In genomic region chr2:236205867-236206645, GRCh38 we compare ENCODE assay signal across 23 cellular contexts. TPM values are rescaled to one million over a fixed set of nuclear protein-coding genes. Genes with fewer than 3 reads are reported as not detected.
A peak's percentile ranks its signal among the peaks of the same experiment; 100 is the strongest.
DNase-seq lines count a peak whose midpoint lies in the region; FAIRE-seq and TF ChIP-seq lines count a peak whose summit lies in the region.
"Had no signal": no experiment of that assay in that cellular context is flagged by ENCODE, and none has a peak within 500 bp of the region (broad histone marks: within the 10 kb centered on the region; RNA-seq: fewer than 3 reads in every experiment).

No MANE protein-coding gene starts in this region.

- no peak overlapping the region for H3K4me2 ChIP-seq in H1 (ENCODE audit: insufficient read depth in 1 of 2, low read depth in 2 of 2, low read length in 2 of 2)

- no peak overlapping the region for H3K4ac ChIP-seq in H1 (replicated peaks; ENCODE audit: insufficient read length, low read depth, low read length)

- H4K8ac ChIP-seq in H1 (ENCODE audit: extremely low read depth, insufficient read depth, low read length): no peak overlapping the region

- no peak overlapping the region for H2BK5ac ChIP-seq in H1 (ENCODE audit: low read depth, low read length)

- H3K79me1 ChIP-seq in H1 (ENCODE audit: low read depth, low read length): no peaks in the 10 kb centered on the region

- H2BK12ac ChIP-seq in H1 (ENCODE audit: low read depth, low read length): no peak overlapping the region

- no peak for TF ChIP-seq CTCF in AG10803 (conservative IDR thresholded peaks at IDR 0.05; ENCODE audit: low read length)
- TF ChIP-seq CTCF in H1 (IDR thresholded peaks at IDR 0.05; ENCODE audit: control extremely low read depth in 1 of 3, insufficient read depth in 1 of 3, low read depth in 1 of 3, low read length in 3 of 3): no peak

- FAIRE-seq in H1 (lab: Jason Lieb, UNC): peak; percentile 19
- FAIRE-seq: GM19239 had no signal

- H2AFZ ChIP-seq in H1 (ENCODE audit: low read length): no peak overlapping the region

- no peaks in the 10 kb centered on the region for H3K9me3 ChIP-seq in H1 (ENCODE audit: insufficient read depth in 2 of 2, low read depth in 1 of 2, low read length in 1 of 2)

- no peak overlapping the region for H3K4me3 ChIP-seq in AG10803 (ENCODE audit: low read length)
- no peak overlapping the region for H3K4me3 ChIP-seq in H1 (ENCODE audit: extremely low read depth in 1 of 4, insufficient read depth in 2 of 4, low read depth in 3 of 4, low read length in 4 of 4)

- TF ChIP-seq RAD21 in H1 (IDR thresholded peaks at IDR 0.05 in 1 of 2, conservative IDR thresholded peaks at IDR 0.05 in 1 of 2; ENCODE audit: low read depth in 2 of 2, low read length in 2 of 2): no peak

- no peaks in the 10 kb centered on the region for H3K79me2 ChIP-seq in H1 (ENCODE audit: control insufficient read depth in 1 of 2, insufficient read depth in 2 of 2, low read length in 2 of 2)

- DNase-seq in AG10803 (ENCODE audit: low read depth) (peak; percentile 11), HT1080 (ENCODE audit: low read depth) (peak; percentile 38), H1 (ENCODE audit: low read depth in 1 of 2, low spot score in 2 of 2) (no peak), glomerular endothelial cell (ENCODE audit: extremely low read depth, low read depth, low spot score) (peak; percentile 56), GM03348 (ENCODE audit: low spot score) (no peak), germinal center (ENCODE audit: low spot score) (no peak)
- DNase-seq in activated CD4-positive, alpha-beta T cell treated with anti-CD3 and anti-CD28 coated beads, Interleukin-2, amount 50 U/mL, for 1 hour: no peak
- DNase-seq: 8988T; AML-193; C1 segment of cervical spinal cord; Calu3; CD8-positive, alpha-beta T cell; GDM1; H7; IMR-90; NCI-H1417 treated with DMSO at 0.1 percent for 48 hours; NCI-H187; NCI-H446; NCI-H526; OCI-M1; Right ventricle myocardium superior had no signal

- no peak for TF ChIP-seq POLR2A in H1 (IDR thresholded peaks at IDR 0.05; ENCODE audit: control extremely low read depth in 1 of 2, low read depth in 2 of 2, low read length in 2 of 2)

- no peaks in the 10 kb centered on the region; a peak in 1 of 7 replicates for H3K27me3 ChIP-seq in H1 (replicated peaks in 1 of 4; ENCODE audit: control insufficient read depth in 3 of 4, extremely low read depth in 1 of 4, insufficient read depth in 3 of 4, low read length in 3 of 4)

- 84% methylated on average over 2 of the region's 2 CpGs; no CpG with 5 or more reads in 1 of the 2 experiments for WGBS in H1 (ENCODE audit: extremely low coverage in 1 of 2, insufficient coverage in 1 of 2, insufficient read length in 1 of 2, insufficient replicate concordance in 2 of 2, low coverage in 1 of 2, low lambda C conversion rate in 2 of 2, missing lambda C conversion rate in 1 of 2), 2 experiments

- H2BK20ac ChIP-seq in H1 (ENCODE audit: low read length): no peak overlapping the region

- H2BK15ac ChIP-seq in H1 (ENCODE audit: low read length): no peak overlapping the region

- CTCF ChIA-PET in H1 (lab: Charles Lee; ENCODE audit: partially characterized antibody): no interaction called here

- H3K27ac ChIP-seq in H1 (ENCODE audit: low read depth, low read length): no peak overlapping the region

- H3K56ac ChIP-seq in H1 (replicated peaks; ENCODE audit: insufficient read length, low read depth, low read length): no peak overlapping the region

- H3K18ac ChIP-seq in H1 (ENCODE audit: extremely low read depth, low read length): no peak overlapping the region

- H3K4me1 ChIP-seq in H1 (replicated peaks in 1 of 4; ENCODE audit: control insufficient read depth in 3 of 4, insufficient read depth in 4 of 4, low read length in 3 of 4): peaks cover 0 to 7% (median 2%) of the 10 kb centered on the region in 4 experiments; a peak in 5 of 7 replicates

- H4K91ac ChIP-seq in H1 (replicated peaks; ENCODE audit: insufficient read length, low read length): no peak overlapping the region

- no peak overlapping the region for H3K9ac ChIP-seq in H1 (replicated peaks in 1 of 4; ENCODE audit: extremely low read depth in 1 of 4, low read depth in 3 of 4, low read length in 3 of 4)

- POLR2A ChIA-PET in H1 (lab: Charles Lee; ENCODE audit: partially characterized antibody): no interaction called here

- no peaks in the 10 kb centered on the region for H4K20me1 ChIP-seq in H1 (replicated peaks in 1 of 2; ENCODE audit: control insufficient read depth in 1 of 2, insufficient read depth in 2 of 2, low read length in 2 of 2)

- H2AK5ac ChIP-seq in H1 (ENCODE audit: low read depth, low read length): no peak overlapping the region

- no peaks in the 10 kb centered on the region for H3K23me2 ChIP-seq in H1 (ENCODE audit: low read depth, low read length)

- no peak overlapping the region for H3K14ac ChIP-seq in H1 (ENCODE audit: insufficient read length)

- H3K36me3 ChIP-seq in H1 (ENCODE audit: control insufficient read depth in 2 of 4, insufficient read depth in 4 of 4, low read length in 3 of 4): no peaks in the 10 kb centered on the region

- no peak overlapping the region for H3K23ac ChIP-seq in H1 (ENCODE audit: insufficient read length)

- no peak overlapping the region for H2BK120ac ChIP-seq in H1 (replicated peaks; ENCODE audit: low read depth, low read length)

- H4K5ac ChIP-seq in H1 (ENCODE audit: insufficient read length, low read depth, low read length): no peak overlapping the region

- TF ChIP-seq EP300 in H1 (IDR thresholded peaks at IDR 0.05; ENCODE audit: borderline replicate concordance in 1 of 2, low read depth in 2 of 2, low read length in 2 of 2): no peak

TF ChIP-seq in H1, 55 proteins besides CTCF, POLR2A, EP300 and RAD21:
- no peak for TF ChIP-seq SIX5 (IDR thresholded peaks at IDR 0.05; ENCODE audit: low read depth, low read length)
- TF ChIP-seq CBX5 (IDR thresholded peaks at IDR 0.05; ENCODE audit: low read depth, low read length): no peak
- TF ChIP-seq USF2 (IDR thresholded peaks at IDR 0.05; ENCODE audit: low read length): no peak
- no peak for TF ChIP-seq BRCA1 (IDR thresholded peaks at IDR 0.05; ENCODE audit: low read depth, low read length)
- no peak for TF ChIP-seq JUN (IDR thresholded peaks at IDR 0.05; ENCODE audit: low read depth, low read length)
- no peak for TF ChIP-seq CHD2 (IDR thresholded peaks at IDR 0.05; ENCODE audit: low read length)
- no peak for TF ChIP-seq HDAC2 (IDR thresholded peaks at IDR 0.05; ENCODE audit: borderline replicate concordance in 1 of 2, low read depth in 2 of 2, low read length in 2 of 2)
TF ChIP-seq in H1: peak in this region for 0.

RNA-seq across cellular contexts. Expression of gene GBX2, which starts 37.9 kb away (rescaled TPM):
- total RNA-seq in HT1080 (2014; rRNA removed; shearing (Covaris generic)): 1.9 and 3.7 TPM in 2 replicates
- polyA plus RNA-seq in HT1080 (2015; cell fraction: cytosol; rRNA removed): 2.1 and 2.3 TPM in 2 replicates
- 0.75 and 0.82 TPM in 2 replicates for polyA plus RNA-seq in HT1080 (2015; cell fraction: nucleus; rRNA removed)
- total RNA-seq in H1 (2021; fragmentation: NEBNext Ultra II Directional; extraction: Animal tissue kit (Norgen Biotek cat#: 25700)): 0.89 and 1.2 TPM in 2 replicates
- polyA plus RNA-seq in H1 (2011; rRNA removed): 0.38 and 0.64 TPM in 2 replicates
- polyA plus RNA-seq in H1 (2011; cell fraction: cytosol; rRNA removed): 0.54 TPM
- 0.74 TPM for polyA plus RNA-seq in H1 (2011; cell fraction: nucleus; rRNA removed)
- 0.53 to 0.94 TPM (median 0.74 TPM) in 4 replicates for polyA plus RNA-seq in H1 (2012, experiment 1 of 2)
- polyA plus RNA-seq in H1 (2012, experiment 2 of 2): 0.68 TPM
- 1.9 TPM for polyA plus RNA-seq in H1 (2013, experiment 1 of 2)
- polyA plus RNA-seq in H1 (2013, experiment 2 of 2): 1.9 TPM
- 0.24 and 0.32 TPM in 2 replicates for polyA minus RNA-seq in H1 (2011; rRNA and poly(A)+ RNA removed)
- polyA minus RNA-seq in H1 (2011; cell fraction: cytosol; rRNA and poly(A)+ RNA removed): 0.88 TPM
- 1.9 TPM for polyA minus RNA-seq in H1 (2011; cell fraction: nucleus; rRNA and poly(A)+ RNA removed)
- 2.2 and 5.3 TPM in 2 replicates for total RNA-seq in glomerular endothelial cell
- total RNA-seq: CD8-positive, alpha-beta T cell; IMR-90; Right ventricle myocardium superior had no signal

RNA-seq across cellular contexts. Expression of gene ASB18, which starts 58.1 kb away (rescaled TPM):
- total RNA-seq in HT1080 (2014; rRNA removed; shearing (Covaris generic)): not detected in 2 replicates
- polyA plus RNA-seq in HT1080 (2015; cell fraction: cytosol; rRNA removed): not detected in 2 replicates
- not detected in 2 replicates for polyA plus RNA-seq in HT1080 (2015; cell fraction: nucleus; rRNA removed)
- not detected in 2 replicates for total RNA-seq in H1 (2021; fragmentation: NEBNext Ultra II Directional; extraction: Animal tissue kit (Norgen Biotek cat#: 25700))
- polyA plus RNA-seq in H1 (2011; rRNA removed): not detected in 2 replicates
- not detected for polyA plus RNA-seq in H1 (2011; cell fraction: cytosol; rRNA removed)
- polyA plus RNA-seq in H1 (2011; cell fraction: nucleus; rRNA removed): not detected
- not detected in 4 replicates for polyA plus RNA-seq in H1 (2012, experiment 1 of 2)
- polyA plus RNA-seq in H1 (2012, experiment 2 of 2): not detected
- polyA plus RNA-seq in H1 (2013, experiment 1 of 2): not detected
- not detected for polyA plus RNA-seq in H1 (2013, experiment 2 of 2)
- not detected in 2 replicates for polyA minus RNA-seq in H1 (2011; rRNA and poly(A)+ RNA removed)
- not detected for polyA minus RNA-seq in H1 (2011; cell fraction: cytosol; rRNA and poly(A)+ RNA removed)
- not detected for polyA minus RNA-seq in H1 (2011; cell fraction: nucleus; rRNA and poly(A)+ RNA removed)
- total RNA-seq in glomerular endothelial cell: not detected in 2 replicates
- total RNA-seq: Calu3; CD8-positive, alpha-beta T cell; Daoy; H7; IMR-90 had no signal
- polyA plus RNA-seq: IMR-90 had no signal

Comparison
In these comparisons a context has a peak if more than half of its experiments do, and no peak if none do; other contexts are left out.
1. DNase-seq: peak in AG10803 (single experiment), HT1080 (single experiment) and glomerular endothelial cell (single experiment); none in H1 (0 of 2), activated CD4-positive, alpha-beta T cell treated with anti-CD3 and anti-CD28 coated beads, Interleukin-2, amount 50 U/mL, for 1 hour (single experiment), GM03348 (single experiment) and germinal center (single experiment).